ENCODE assay signal across 11 cellular contexts in genomic region chr9:120693609-120694008, GRCh38. TPM values are rescaled to one million over a fixed set of nuclear protein-coding genes. Genes with fewer than 3 reads are reported as not detected.
DNase-seq lines count a peak whose midpoint lies in the region; ATAC-seq and TF ChIP-seq lines count a peak whose summit lies in the region.
"Had no signal": no experiment of that assay in that cellular context is flagged by ENCODE, and none has a peak within 500 bp of the region (broad histone marks: within the 10 kb centered on the region; RNA-seq: fewer than 3 reads in every experiment).

No MANE protein-coding gene starts in this region.

- H3K4me3 Mint-ChIP-seq in Caco-2 (ENCODE audit: unreplicated experiment): no peak overlapping the region
- H3K4me3 Mint-ChIP-seq: activated CD4-positive, alpha-beta memory T cell treated with anti-CD3 and anti-CD28 coated beads for 36 hours had no signal

- POLR2A ChIA-PET in Caco-2 (lab: Charles Lee): no interaction called here

- no peaks in the 10 kb centered on the region for H3K9me3 ChIP-seq in Caco-2

- peak; percentile 66 for ATAC-seq in GM21447 (IDR thresholded peaks at IDR 0.05; ENCODE audit: unreplicated experiment)
- peak; percentile 52 for ATAC-seq in HG03196 (IDR thresholded peaks at IDR 0.05; ENCODE audit: unreplicated experiment)
- no peak for ATAC-seq in HG02571 (IDR thresholded peaks at IDR 0.05; ENCODE audit: unreplicated experiment)

- TF ChIP-seq CTCF in dorsolateral prefrontal cortex (IDR thresholded peaks at IDR 0.05 in 54 of 56, conservative IDR thresholded peaks at IDR 0.05 in 2 of 56; ENCODE audit: low read depth in 1 of 56, partially characterized antibody in 56 of 56) (no peak), Caco-2 (IDR thresholded peaks at IDR 0.05; ENCODE audit: insufficient read depth in 1 of 2, low read depth in 1 of 2, low read length in 1 of 2, severe bottlenecking in 1 of 2, unreplicated experiment in 1 of 2) (no peak)

- no peak overlapping the region for H3K27ac Mint-ChIP-seq in Caco-2 (ENCODE audit: unreplicated experiment)
- H3K27ac Mint-ChIP-seq: activated CD4-positive, alpha-beta memory T cell treated with anti-CD3 and anti-CD28 coated beads for 36 hours had no signal

- no TSS peak for BruUV-seq in Caco-2 (replicated peaks; lab: Mats Ljungman, UMichigan)

- H3K36me3 Mint-ChIP-seq in Caco-2 (ENCODE audit: insufficient read depth, unreplicated experiment): no peaks in the 10 kb centered on the region
- H3K36me3 Mint-ChIP-seq: activated CD4-positive, alpha-beta memory T cell treated with anti-CD3 and anti-CD28 coated beads for 36 hours had no signal

- H3K36me3 ChIP-seq in Caco-2 (ENCODE audit: control insufficient read depth, insufficient read depth, low read length): no peaks in the 10 kb centered on the region

- CTCF ChIA-PET in Caco-2 (lab: Charles Lee): no interaction called here

- in situ Hi-C loops in Caki2 (cut with HindIII; ENCODE audit: low pct_unique_long_range_greater_than_20kb, low sequenced_read_pairs): no loop called here

- intact Hi-C loops in dorsolateral prefrontal cortex (cut with DNase I): no loop called here
- intact Hi-C loops in Caco-2 (cut with micrococcal nuclease; ENCODE audit: unreplicated experiment): no loop called here

- H3K27me3 Mint-ChIP-seq in Caco-2 (ENCODE audit: insufficient read depth, unreplicated experiment): peaks cover 9% of the 10 kb centered on the region
- H3K27me3 Mint-ChIP-seq: activated CD4-positive, alpha-beta memory T cell treated with anti-CD3 and anti-CD28 coated beads for 36 hours had no signal

- H3K4me1 ChIP-seq in Caco-2: no peaks in the 10 kb centered on the region; the same call in 1 of the 2 replicates

- peak; percentile 53 for DNase-seq in Caki2 (ENCODE audit: low read depth)
- DNase-seq in dorsolateral prefrontal cortex: no peak
- no peak for DNase-seq in stimulated activated CD4-positive, alpha-beta T cell treated with anti-CD3 and anti-CD28 coated beads, Interleukin-1b, Interleukin-23, amount 100 ng/mL, for 48 hours
- no peak for DNase-seq in Caco-2
- no peak for DNase-seq in NCI-H2029 treated with DMSO at 0.1 percent for 48 hours (lab: John Stamatoyannopoulos, UW)
- DNase-seq: activated CD4-positive, alpha-beta memory T cell treated with anti-CD3 and anti-CD28 coated beads for 36 hours; NCI-H2171; SHP77 treated with DMSO at 0.1 percent for 48 hours had no signal

- H3K4me1 Mint-ChIP-seq in Caco-2 (ENCODE audit: low read depth, unreplicated experiment): peaks cover 7% of the 10 kb centered on the region

- H3K4me3 ChIP-seq in dorsolateral prefrontal cortex (no peak overlapping the region), Caco-2 (ENCODE audit: low read depth, low read length) (no peak overlapping the region)

- H3K27me3 ChIP-seq in dorsolateral prefrontal cortex (no peaks in the 10 kb centered on the region), Caco-2 (replicated peaks; ENCODE audit: control insufficient read depth, insufficient read depth, low read length) (no peaks in the 10 kb centered on the region)

- no peaks in the 10 kb centered on the region for H3K9me3 Mint-ChIP-seq in Caco-2 (ENCODE audit: unreplicated experiment)
- H3K9me3 Mint-ChIP-seq: activated CD4-positive, alpha-beta memory T cell treated with anti-CD3 and anti-CD28 coated beads for 36 hours had no signal

- peak overlapping the region in 45 of 59 donors; percentile 0 to 96 (median 56) for H3K27ac ChIP-seq in dorsolateral prefrontal cortex

RNA-seq across cellular contexts. Expression of gene MEGF9, which starts 20.7 kb away (rescaled TPM):
- total RNA-seq in Caki2 (2014; rRNA removed; shearing (Covaris generic); ENCODE audit: low replicate concordance): 21.6 and 28.4 TPM in 2 replicates
- total RNA-seq in dorsolateral prefrontal cortex (10 to 100 TPM; 47.2 to 92.6 (median 64.9) TPM), Caco-2 (2022) (2.8 and 2.9 TPM in 2 replicates)
